8 cellular contexts compared by ENCODE assay signal in genomic region chr2:56132138-56132537, GRCh38. TPM values are rescaled to one million over a fixed set of nuclear protein-coding genes. Genes with fewer than 3 reads are reported as not detected.
A peak's percentile ranks its signal among the peaks of the same experiment; 100 is the strongest.
DNase-seq lines count a peak whose midpoint lies in the region; ATAC-seq and TF ChIP-seq lines count a peak whose summit lies in the region.

No MANE protein-coding gene starts in this region.

- peak; percentile 67 for DNase-seq in GM23248
- peak; percentile 63 for DNase-seq in NCI-H2227 treated with DMSO at 0.1 percent for 48 hours (lab: John Stamatoyannopoulos, UW)
- DNase-seq in mammary epithelial cell, result peak; percentile 17
- no peak for DNase-seq in mesothelial cell of epicardium (ENCODE audit: low spot score in 2 of 2, unreplicated experiment in 2 of 2)
- no peak for DNase-seq in activated CD4-positive, alpha-beta T cell treated with anti-CD3 and anti-CD28 coated beads, Interleukin-2, amount 50 U/mL, for 4 hours

- H4K20me1 ChIP-seq in GM23248 (ENCODE audit: insufficient read depth) (no peaks in the 10 kb centered on the region), mammary epithelial cell (ENCODE audit: insufficient read depth, low read length) (no peaks in the 10 kb centered on the region)

- H3K4me3 Mint-ChIP-seq in mesothelial cell of epicardium, result no peak overlapping the region

- H3K27me3 ChIP-seq in GM23248 (replicated peaks; ENCODE audit: insufficient read depth) (0 out of 2 replicates have a peak, but pooled peaks cover 7% of the 10 kb centered on the region), mammary epithelial cell (ENCODE audit: insufficient read depth, low read length) (peaks cover 4% of the 10 kb centered on the region)

- peak; percentile 62 for TF ChIP-seq CTCF in C4-2B (conservative IDR thresholded peaks at IDR 0.05)
- TF ChIP-seq CTCF in mammary epithelial cell (conservative IDR thresholded peaks at IDR 0.05 in 1 of 2, IDR thresholded peaks at IDR 0.05 in 1 of 2; ENCODE audit: extremely low read depth in 1 of 2, insufficient read depth in 1 of 2, low read depth in 1 of 2, low read length in 2 of 2), result peak; percentile 42 to 57
- peak; percentile 51 for TF ChIP-seq CTCF in mesothelial cell of epicardium (IDR thresholded peaks at IDR 0.05; ENCODE audit: unreplicated experiment)

- H3K79me2 ChIP-seq in GM23248 (ENCODE audit: insufficient read depth) (no peaks in the 10 kb centered on the region), mammary epithelial cell (ENCODE audit: insufficient read depth, low read length) (no peaks in the 10 kb centered on the region)

- H3K36me3 ChIP-seq in GM23248 (ENCODE audit: low read depth), result no peaks in the 10 kb centered on the region
- H3K36me3 ChIP-seq in mammary epithelial cell (ENCODE audit: insufficient read depth, low read length), result no peaks in the 10 kb centered on the region

- peaks cover 6% of the 10 kb centered on the region for H3K9me3 Mint-ChIP-seq in mesothelial cell of epicardium

- dilution Hi-C loops in mammary epithelial cell (cut with HindIII; ENCODE audit: low sequenced_read_pairs), result no loop called here

- H3K9ac ChIP-seq in GM23248, result no peak overlapping the region
- no peak overlapping the region for H3K9ac ChIP-seq in mammary epithelial cell (ENCODE audit: insufficient read depth, low read length)

- H3K9me3 ChIP-seq in GM23248 (ENCODE audit: low read depth) (no peaks in the 10 kb centered on the region), mammary epithelial cell (replicated peaks; ENCODE audit: insufficient read depth, low read length) (no peaks in the 10 kb centered on the region)

- H3K27ac ChIP-seq in C4-2B (no peak overlapping the region), GM23248 (no peak overlapping the region), mammary epithelial cell (ENCODE audit: insufficient read depth, low read depth, low read length) (no peak overlapping the region)

- 2 to 9% methylated on average over 1 of the region's 1 CpG for WGBS in GM23248 (ENCODE audit: low coverage in 1 of 2, low lambda C conversion rate in 2 of 2, missing lambda C conversion rate in 2 of 2), 2 experiments
- WGBS in mammary epithelial cell (ENCODE audit: low coverage, missing lambda C conversion rate), result 11% methylated on average over 1 of the region's 1 CpG

- no TSS peak for BruUV-seq in mammary epithelial cell (replicated peaks; lab: Mats Ljungman, UMichigan)

- no peaks in the 10 kb centered on the region for H3K27me3 Mint-ChIP-seq in mesothelial cell of epicardium (ENCODE audit: low read depth)

- ATAC-seq in GM21528 (IDR thresholded peaks at IDR 0.05; ENCODE audit: low FRiP score, unreplicated experiment), result no peak
- no peak for ATAC-seq in GM19023 (IDR thresholded peaks at IDR 0.05; ENCODE audit: unreplicated experiment)

- H2AFZ ChIP-seq in GM23248 (no peak overlapping the region), mammary epithelial cell (ENCODE audit: low read depth, low read length) (no peak overlapping the region)

- in situ Hi-C loops in GM23248 (cut with MboI) (no loop called here), mammary epithelial cell (cut with MboI; ENCODE audit: low sequenced_read_pairs in 2 of 2) (loop anchor here in 1 of 2 donors (25.0 kb wide), 1 partner anchor 420 kb away; no protein-coding TSS in a partner anchor)

- H3F3A ChIP-seq in GM23248 (ENCODE audit: insufficient read depth), result no peaks in the 10 kb centered on the region

- H3K27ac Mint-ChIP-seq in mesothelial cell of epicardium, result no peak overlapping the region

- intact Hi-C loops in mammary epithelial cell (cut with micrococcal nuclease), result loop anchor here (1.0 to 5.0 kb wide), 4 partner anchors 55 to 1385 kb away; no protein-coding TSS in a partner anchor

- CTCF ChIA-PET in mammary epithelial cell (lab: Charles Lee; ENCODE audit: low non-redundant PET), result no interaction called here

- H3K4me1 ChIP-seq in GM23248 (ENCODE audit: insufficient read depth) (no peaks in the 10 kb centered on the region), mammary epithelial cell (ENCODE audit: insufficient read depth, low read length) (no peaks in the 10 kb centered on the region)

- H3K9me2 ChIP-seq in GM23248 (ENCODE audit: insufficient read depth), result no peaks in the 10 kb centered on the region

- H3K4me3 ChIP-seq in GM23248 (no peak overlapping the region), mammary epithelial cell (replicated peaks in 1 of 3; ENCODE audit: insufficient read depth in 1 of 3, low read depth in 2 of 3, low read length in 3 of 3) (no peak overlapping the region)

- no peaks in the 10 kb centered on the region for H3K36me3 Mint-ChIP-seq in mesothelial cell of epicardium

- H3K4me2 ChIP-seq in GM23248 (ENCODE audit: unreplicated experiment) (no peak overlapping the region), mammary epithelial cell (ENCODE audit: insufficient read depth, low read depth, low read length) (no peak overlapping the region)

- H3K4me1 Mint-ChIP-seq in mesothelial cell of epicardium, result peaks cover 15% of the 10 kb centered on the region

RNA-seq across cellular contexts. Expression of gene CCDC85A, which starts 51.7 kb away (rescaled TPM):
- total RNA-seq in GM23248 (2014; rRNA removed; shearing (Covaris generic)), result 4.2 and 9.9 TPM in 2 replicates
- 1.6 TPM in 2 replicates for polyA plus RNA-seq in GM23248 (2016; fragmentation: Nextera tagmentation; extraction: Ambion mirVana)
- under 1 TPM in 1 of 2 donors, not detected in 1; 0.17 TPM for total RNA-seq in mammary epithelial cell
- polyA plus RNA-seq in mammary epithelial cell, result 0.01 TPM
- not detected for polyA minus RNA-seq in mammary epithelial cell
- total RNA-seq in mesothelial cell of epicardium, result 1.8 to 2.2 TPM (median 1.9 TPM) in 3 replicates

Comparison
In these comparisons a context has a peak if more than half of its experiments do, and no peak if none do; other contexts are left out.
1. DNase-seq: peak in GM23248 (single experiment), NCI-H2227 treated with DMSO at 0.1 percent for 48 hours (single experiment) and mammary epithelial cell (single experiment); none in mesothelial cell of epicardium (0 of 2) and activated CD4-positive, alpha-beta T cell treated with anti-CD3 and anti-CD28 coated beads, Interleukin-2, amount 50 U/mL, for 4 hours (0 of 2).
2. Peak in every context shown above with its lines, with median percentiles within 50 percentile points of each other: CTCF ChIP-seq.